ENCODE assay signal across 1 cellular context in the genomic region with DNA sequence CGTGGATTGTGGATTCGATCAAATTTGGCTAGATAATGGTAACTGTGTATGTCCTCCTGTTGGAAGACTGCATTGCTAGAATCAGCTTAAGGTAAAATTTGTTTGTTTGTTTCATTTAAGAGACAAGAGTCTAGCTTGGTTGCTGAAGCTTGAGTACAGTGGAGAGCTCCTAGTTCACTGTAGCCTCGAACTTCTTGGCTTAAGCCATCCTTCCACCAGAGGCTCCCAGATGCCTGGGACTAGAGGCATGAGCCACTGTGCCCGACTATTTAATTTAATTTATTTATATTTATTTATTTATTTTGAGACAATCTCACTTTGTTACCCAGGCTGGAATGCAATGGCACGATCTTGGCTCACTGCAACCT.
TF ChIP-seq lines count a peak whose summit lies in the region.

No MANE protein-coding gene starts in this region.

TF ChIP-seq in H1, 55 proteins besides CTCF, POLR2A, EP300 and RAD21:
- TF ChIP-seq SP1 (IDR thresholded peaks at IDR 0.05; ENCODE audit: low read depth, low read length): no peak
- TF ChIP-seq ASH2L (IDR thresholded peaks at IDR 0.05; ENCODE audit: low read length): no peak
- TF ChIP-seq, protein P1, sequence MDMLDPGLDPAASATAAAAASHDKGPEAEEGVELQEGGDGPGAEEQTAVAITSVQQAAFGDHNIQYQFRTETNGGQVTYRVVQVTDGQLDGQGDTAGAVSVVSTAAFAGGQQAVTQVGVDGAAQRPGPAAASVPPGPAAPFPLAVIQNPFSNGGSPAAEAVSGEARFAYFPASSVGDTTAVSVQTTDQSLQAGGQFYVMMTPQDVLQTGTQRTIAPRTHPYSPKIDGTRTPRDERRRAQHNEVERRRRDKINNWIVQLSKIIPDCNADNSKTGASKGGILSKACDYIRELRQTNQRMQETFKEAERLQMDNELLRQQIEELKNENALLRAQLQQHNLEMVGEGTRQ (IDR thresholded peaks at IDR 0.05; ENCODE audit: low read length): no peak
- no peak for TF ChIP-seq SP2 (IDR thresholded peaks at IDR 0.05; ENCODE audit: low read length)
- TF ChIP-seq RBBP5 (IDR thresholded peaks at IDR 0.05; ENCODE audit: borderline replicate concordance, low read depth, low read length): no peak
- TF ChIP-seq, protein P2, sequence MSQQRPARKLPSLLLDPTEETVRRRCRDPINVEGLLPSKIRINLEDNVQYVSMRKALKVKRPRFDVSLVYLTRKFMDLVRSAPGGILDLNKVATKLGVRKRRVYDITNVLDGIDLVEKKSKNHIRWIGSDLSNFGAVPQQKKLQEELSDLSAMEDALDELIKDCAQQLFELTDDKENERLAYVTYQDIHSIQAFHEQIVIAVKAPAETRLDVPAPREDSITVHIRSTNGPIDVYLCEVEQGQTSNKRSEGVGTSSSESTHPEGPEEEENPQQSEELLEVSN (IDR thresholded peaks at IDR 0.05): no peak
- no peak for TF ChIP-seq FOSL1 (IDR thresholded peaks at IDR 0.05; ENCODE audit: insufficient read depth, low read depth, low read length)
- no peak for TF ChIP-seq HDAC2 (IDR thresholded peaks at IDR 0.05; ENCODE audit: borderline replicate concordance in 1 of 2, low read depth in 2 of 2, low read length in 2 of 2)
- no peak for TF ChIP-seq GABPA (IDR thresholded peaks at IDR 0.05; ENCODE audit: borderline replicate concordance, insufficient read depth, low read length)
- TF ChIP-seq PHF8 (conservative IDR thresholded peaks at IDR 0.05; ENCODE audit: low read depth, low read length): no peak
- TF ChIP-seq, protein P3, sequence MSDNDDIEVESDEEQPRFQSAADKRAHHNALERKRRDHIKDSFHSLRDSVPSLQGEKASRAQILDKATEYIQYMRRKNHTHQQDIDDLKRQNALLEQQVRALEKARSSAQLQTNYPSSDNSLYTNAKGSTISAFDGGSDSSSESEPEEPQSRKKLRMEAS (IDR thresholded peaks at IDR 0.05): no peak
- TF ChIP-seq SIX5 (IDR thresholded peaks at IDR 0.05; ENCODE audit: low read depth, low read length): no peak
